In genomic region chr4:177351611-177352010, GRCh38 we compare ENCODE assay signal across 16 cellular contexts. TPM values are rescaled to one million over a fixed set of nuclear protein-coding genes. Genes with fewer than 3 reads are reported as not detected.
DNase-seq lines count a peak whose midpoint lies in the region; ATAC-seq and TF ChIP-seq lines count a peak whose summit lies in the region.
"Had no signal": no experiment of that assay in that cellular context is flagged by ENCODE, and none has a peak within 500 bp of the region (broad histone marks: within the 10 kb centered on the region; RNA-seq: fewer than 3 reads in every experiment).

No MANE protein-coding gene starts in this region.

- DNase-seq in dorsolateral prefrontal cortex (no peak), midbrain (lab: John Stamatoyannopoulos, UW) (peak; percentile 33), RWPE1 (ENCODE audit: low spot score) (no peak), NCI-H2196 treated with DMSO at 0.1 percent for 48 hours (lab: John Stamatoyannopoulos, UW; ENCODE audit: unreplicated experiment) (no peak)
- DNase-seq in activated T-cell treated with anti-CD3 and anti-CD28 coated beads, Interleukin-2, amount 50 U/mL, for 72 hours, result no peak
- DNase-seq: Caco-2; CD8-positive, alpha-beta memory T cell; DND-41; GDM1 had no signal

- POLR2A ChIA-PET in RWPE1 (lab: Yijun Ruan, JAX; ENCODE audit: low non-redundant PET), result no interaction called here

- no peak for ATAC-seq in activated T-cell treated with anti-CD3 and anti-CD28 coated beads, Interleukin-2, amount 50 U/mL, for 72 hours (replicated peaks in 1 of 2)
- ATAC-seq in HG03039 (IDR thresholded peaks at IDR 0.05; ENCODE audit: unreplicated experiment), result no peak
- ATAC-seq: A549, HepG2 had no signal

- CTCF ChIA-PET in RWPE1 (lab: Yijun Ruan, JAX), result interaction anchor here (0.6 kb wide), 1 partner anchor 224 kb away, joined by 3 read pairs; no protein-coding TSS in a partner anchor

- no peaks in the 10 kb centered on the region for H3K4me1 Mint-ChIP-seq in activated T-cell treated with anti-CD3 and anti-CD28 coated beads, Interleukin-2, amount 50 U/mL, for 72 hours (ENCODE audit: low read depth)
- H3K4me1 Mint-ChIP-seq: CD14-positive monocyte; CD8-positive, alpha-beta memory T cell had no signal

- no peaks in the 10 kb centered on the region for H3K9me3 Mint-ChIP-seq in activated T-cell treated with anti-CD3 and anti-CD28 coated beads, Interleukin-2, amount 50 U/mL, for 72 hours
- H3K9me3 Mint-ChIP-seq: CD8-positive, alpha-beta memory T cell had no signal

- H3K27me3 Mint-ChIP-seq in activated T-cell treated with anti-CD3 and anti-CD28 coated beads, Interleukin-2, amount 50 U/mL, for 72 hours (ENCODE audit: low read depth), result no peaks in the 10 kb centered on the region
- H3K27me3 Mint-ChIP-seq: CD8-positive, alpha-beta memory T cell had no signal

- no peak for TF ChIP-seq CTCF in dorsolateral prefrontal cortex (IDR thresholded peaks at IDR 0.05 in 54 of 56, conservative IDR thresholded peaks at IDR 0.05 in 2 of 56; ENCODE audit: low read depth in 1 of 56, partially characterized antibody in 56 of 56)
- TF ChIP-seq CTCF in RWPE1 (conservative IDR thresholded peaks at IDR 0.05; ENCODE audit: low read depth), result no peak

- H3K27ac ChIP-seq in angular gyrus (ENCODE audit: low read depth, low read length), result peak overlapping the region; percentile 50
- H3K27ac ChIP-seq in dorsolateral prefrontal cortex, result peak overlapping the region in 53 of 59 donors; percentile 14 to 89 (median 68)
- H3K27ac ChIP-seq in temporal lobe (ENCODE audit: low read depth, low read length), result peak overlapping the region; percentile 1
- no peak overlapping the region for H3K27ac ChIP-seq in RWPE1
- H3K27ac ChIP-seq: A549 had no signal

- no peaks in the 10 kb centered on the region for H3K27me3 ChIP-seq in dorsolateral prefrontal cortex

- H3K4me3 ChIP-seq in dorsolateral prefrontal cortex, result peak overlapping the region in 22 of 59 donors; percentile 1 to 42 (median 14)
- H3K4me3 ChIP-seq: A549, HAP-1 had no signal

- intact Hi-C loops in dorsolateral prefrontal cortex (cut with DNase I), result loop anchor here in 1 of 2 donors (10.0 kb wide), 1 partner anchor 93 kb away; the partner anchor contains the start of gene AGA

- peaks cover 3 to 18% of the 10 kb centered on the region in 2 donors for H3K36me3 Mint-ChIP-seq in activated T-cell treated with anti-CD3 and anti-CD28 coated beads, Interleukin-2, amount 50 U/mL, for 72 hours (ENCODE audit: insufficient read depth in 2 of 2)

- no peak overlapping the region for H3K27ac Mint-ChIP-seq in activated T-cell treated with anti-CD3 and anti-CD28 coated beads, Interleukin-2, amount 50 U/mL, for 72 hours
- H3K27ac Mint-ChIP-seq: CD8-positive, alpha-beta memory T cell had no signal

- no peak overlapping the region for H3K4me3 Mint-ChIP-seq in activated T-cell treated with anti-CD3 and anti-CD28 coated beads, Interleukin-2, amount 50 U/mL, for 72 hours
- H3K4me3 Mint-ChIP-seq: CD14-positive monocyte; CD8-positive, alpha-beta memory T cell had no signal

RNA-seq across cellular contexts. Expression of gene NEIL3, which starts 41.9 kb away (rescaled TPM):
- total RNA-seq in dorsolateral prefrontal cortex, result under 1 TPM in 19 of 120 experiments, not detected in 101; 0.18 to 0.67 (median 0.29) TPM
- total RNA-seq in temporal lobe, result 2.2 TPM
- 10 to 100 TPM; 26.4 to 29.2 TPM for total RNA-seq in activated T-cell treated with anti-CD3 and anti-CD28 coated beads, Interleukin-2, amount 50 U/mL, for 72 hours
